20 cellular contexts compared by ENCODE assay signal in the genomic region with DNA sequence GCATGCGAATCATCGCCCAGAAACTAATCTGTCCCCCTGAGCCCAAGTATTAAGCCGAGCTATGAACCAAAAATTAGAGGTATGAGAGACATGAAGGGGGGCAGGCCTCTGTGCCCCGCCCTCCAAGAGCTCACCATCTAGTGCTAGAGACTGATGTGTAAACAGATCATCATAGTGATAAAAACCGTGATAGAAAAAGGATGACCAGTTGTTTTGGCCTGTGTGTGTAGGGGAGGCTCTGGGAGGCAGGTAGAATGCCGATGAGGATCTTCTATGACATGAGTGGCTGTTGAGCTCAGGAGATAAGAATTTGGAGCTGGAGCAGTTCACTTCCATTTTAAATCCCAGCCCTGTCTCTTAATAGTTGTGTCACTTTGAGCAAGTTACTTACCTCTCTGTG.
"Had no signal": no experiment of that assay in that cellular context is flagged by ENCODE, and none has a peak within 500 bp of the region (broad histone marks: within the 10 kb centered on the region; RNA-seq: fewer than 3 reads in every experiment).

No MANE protein-coding gene starts in this region.

- H3K27me3 Mint-ChIP-seq: activated T-helper 17 cell treated with anti-CD3 and anti-CD28 coated beads, Interleukin-2, amount 50 U/mL, for 72 hours; central memory CD8-positive, alpha-beta T cell; progenitor cell of endocrine pancreas; stimulated activated naive B cell treated with anti-CD40 and anti-IgM and Interleukin-4, amounts not matched to agents 10 μg/mL and 1 μg/mL and 100 μg/mL, for 72 hours had no signal

- H3K36me3 Mint-ChIP-seq: stimulated activated naive B cell treated with anti-CD40 and anti-IgM and Interleukin-4, amounts not matched to agents 10 μg/mL and 1 μg/mL and 100 μg/mL, for 72 hours had no signal

- H3K27me3 ChIP-seq: adrenal gland, body of pancreas, heart left ventricle, SJCRH30, spleen, transverse colon had no signal

- H3K4me3 Mint-ChIP-seq: activated naive CD4-positive, alpha-beta T cell treated with anti-CD3 and anti-CD28 coated beads for 36 hours; activated T-helper 17 cell treated with anti-CD3 and anti-CD28 coated beads, Interleukin-2, amount 50 U/mL, for 72 hours; central memory CD8-positive, alpha-beta T cell; stimulated activated naive B cell treated with anti-CD40 and anti-IgM and Interleukin-4, amounts not matched to agents 10 μg/mL and 1 μg/mL and 100 μg/mL, for 72 hours had no signal

- H3K27ac ChIP-seq: adrenal gland, body of pancreas, heart left ventricle, SJCRH30, spleen had no signal

- H3K9me3 Mint-ChIP-seq: activated naive CD4-positive, alpha-beta T cell treated with anti-CD3 and anti-CD28 coated beads for 36 hours; activated T-helper 17 cell treated with anti-CD3 and anti-CD28 coated beads, Interleukin-2, amount 50 U/mL, for 72 hours; central memory CD8-positive, alpha-beta T cell; stimulated activated naive B cell treated with anti-CD40 and anti-IgM and Interleukin-4, amounts not matched to agents 10 μg/mL and 1 μg/mL and 100 μg/mL, for 72 hours had no signal

- DNase-seq: activated CD4-positive, alpha-beta T cell treated with anti-CD3 and anti-CD28 coated beads for 4 hours; activated CD8-positive, alpha-beta memory T cell treated with anti-CD3 and anti-CD28 coated beads for 24 hours; activated naive CD4-positive, alpha-beta T cell treated with anti-CD3 and anti-CD28 coated beads for 36 hours; adrenal gland; body of pancreas; foreskin melanocyte; heart left ventricle; kidney; left ventricle myocardium superior; right cardiac atrium; SJCRH30; spleen; stimulated activated CD4-positive, alpha-beta T cell treated with anti-CD3 and anti-CD28 coated beads, Interleukin-1b, Interleukin-23, amount 100 ng/mL, for 48 hours; stimulated activated naive B cell treated with anti-CD40 and anti-IgM and Interleukin-4, amounts not matched to agents 10 μg/mL and 1 μg/mL and 100 μg/mL, for 72 hours; substantia nigra; transverse colon had no signal

- H3K4me1 ChIP-seq: body of pancreas had no signal

- H3K27ac Mint-ChIP-seq: activated naive CD4-positive, alpha-beta T cell treated with anti-CD3 and anti-CD28 coated beads for 36 hours; activated T-helper 17 cell treated with anti-CD3 and anti-CD28 coated beads, Interleukin-2, amount 50 U/mL, for 72 hours; progenitor cell of endocrine pancreas; stimulated activated naive B cell treated with anti-CD40 and anti-IgM and Interleukin-4, amounts not matched to agents 10 μg/mL and 1 μg/mL and 100 μg/mL, for 72 hours had no signal

- H3K36me3 ChIP-seq: adrenal gland, heart left ventricle, SJCRH30, spleen, transverse colon had no signal

- H3K4me3 ChIP-seq: adrenal gland, body of pancreas, heart left ventricle, SJCRH30, spleen, transverse colon had no signal

- ATAC-seq: activated T-helper 17 cell treated with anti-CD3 and anti-CD28 coated beads, Interleukin-2, amount 50 U/mL, for 72 hours; body of pancreas; esophagus mucosa; heart left ventricle; left ventricle myocardium superior; right cardiac atrium; stimulated activated naive B cell treated with anti-CD40 and anti-IgM and Interleukin-4, amounts not matched to agents 10 μg/mL and 1 μg/mL and 100 μg/mL, for 72 hours had no signal

- H3K4me1 Mint-ChIP-seq: activated T-helper 17 cell treated with anti-CD3 and anti-CD28 coated beads, Interleukin-2, amount 50 U/mL, for 72 hours; central memory CD8-positive, alpha-beta T cell; stimulated activated naive B cell treated with anti-CD40 and anti-IgM and Interleukin-4, amounts not matched to agents 10 μg/mL and 1 μg/mL and 100 μg/mL, for 72 hours had no signal

- H3K9me3 ChIP-seq: adrenal gland, body of pancreas, heart left ventricle, SJCRH30, spleen, transverse colon had no signal
